15 cellular contexts compared by ENCODE assay signal in the genomic region with DNA sequence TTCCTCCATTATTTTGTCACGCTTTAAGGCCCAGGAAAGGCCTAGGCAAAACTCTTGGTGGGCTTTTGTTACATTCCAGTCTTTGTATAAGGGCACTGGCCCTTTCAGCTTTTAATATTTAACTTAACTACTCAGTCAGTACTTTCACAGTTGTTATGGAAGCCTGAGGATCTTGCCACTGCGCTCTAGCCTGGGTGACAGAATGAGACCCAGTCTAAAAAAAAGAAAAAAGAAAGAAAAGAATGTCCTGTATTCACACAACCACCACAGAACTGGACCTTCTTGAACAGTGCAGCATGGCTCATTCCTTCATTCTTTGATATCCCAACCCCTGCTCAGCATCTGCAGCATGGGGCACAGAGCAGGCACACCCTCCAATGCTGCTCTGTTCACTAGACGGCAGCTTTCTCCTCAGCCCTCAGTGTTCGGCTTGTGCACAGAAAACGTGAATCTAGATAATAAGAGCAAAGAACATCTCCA. TPM values are rescaled to one million over a fixed set of nuclear protein-coding genes. Genes with fewer than 3 reads are reported as not detected.
DNase-seq lines count a peak whose midpoint lies in the region; ATAC-seq, FAIRE-seq and TF ChIP-seq lines count a peak whose summit lies in the region.
"Had no signal": no experiment of that assay in that cellular context is flagged by ENCODE, and none has a peak within 500 bp of the region (broad histone marks: within the 10 kb centered on the region; RNA-seq: fewer than 3 reads in every experiment).

No MANE protein-coding gene starts in this region.

- no peak for TF ChIP-seq POLR2A in GM18505 (IDR thresholded peaks at IDR 0.05; ENCODE audit: borderline replicate concordance, extremely low read depth, insufficient read depth, insufficient read length)

- no peaks in the 10 kb centered on the region for H3K27me3 Mint-ChIP-seq in dendritic cell treated with granulocyte-macrophage colony-stimulating factor and Interleukin-4, amounts not matched to agents 40 ng/mL and 50 ng/mL, for 4 days
- peaks cover 27% of the 10 kb centered on the region for H3K27me3 Mint-ChIP-seq in activated CD8-positive, alpha-beta T cell treated with anti-CD3 and anti-CD28 coated beads, Interleukin-2, amount 10 ng/mL, durations not matched to agents 7 days and 5 days (ENCODE audit: low read depth)

- CTCF ChIA-PET in activated CD8-positive, alpha-beta T cell treated with anti-CD3 and anti-CD28 coated beads, Interleukin-2, amount 10 ng/mL, durations not matched to agents 7 days and 5 days (lab: Charles Lee), result interaction anchor here (0.8 kb wide), 1 partner anchor 14 kb away, joined by 3 read pairs; no protein-coding TSS in a partner anchor

- POLR2A ChIA-PET in activated CD8-positive, alpha-beta T cell treated with anti-CD3 and anti-CD28 coated beads, Interleukin-2, amount 10 ng/mL, durations not matched to agents 7 days and 5 days (lab: Charles Lee), result no interaction called here

- H3K4me3 ChIP-seq in pancreas, result no peak overlapping the region

- intact Hi-C loops in dendritic cell treated with granulocyte-macrophage colony-stimulating factor and Interleukin-4, amounts not matched to agents 40 ng/mL and 50 ng/mL, for 4 days (cut with micrococcal nuclease), result no loop called here
- intact Hi-C loops in pancreas (cut with DNase I), result no loop called here

- ATAC-seq in GM18517 (IDR thresholded peaks at IDR 0.05; ENCODE audit: unreplicated experiment) (peak; percentile 5), HG03159 (IDR thresholded peaks at IDR 0.05; ENCODE audit: unreplicated experiment) (peak; percentile 4), pancreas (peak in 2 of 4 donors; percentile 18 to 28), GM18505 (IDR thresholded peaks at IDR 0.05; ENCODE audit: unreplicated experiment) (no peak), HG03280 (IDR thresholded peaks at IDR 0.05; ENCODE audit: unreplicated experiment) (no peak)
- no peak for ATAC-seq in activated CD8-positive, alpha-beta T cell treated with anti-CD3 and anti-CD28 coated beads, Interleukin-2, amount 10 ng/mL, durations not matched to agents 7 days and 5 days
- ATAC-seq: PC-3 had no signal

- H3K36me3 Mint-ChIP-seq in dendritic cell treated with granulocyte-macrophage colony-stimulating factor and Interleukin-4, amounts not matched to agents 40 ng/mL and 50 ng/mL, for 4 days (ENCODE audit: low read depth), result no peaks in the 10 kb centered on the region
- no peaks in the 10 kb centered on the region for H3K36me3 Mint-ChIP-seq in activated CD8-positive, alpha-beta T cell treated with anti-CD3 and anti-CD28 coated beads, Interleukin-2, amount 10 ng/mL, durations not matched to agents 7 days and 5 days (ENCODE audit: low read depth)

- H3K36me3 ChIP-seq in pancreas, result no peaks in the 10 kb centered on the region

- 66% methylated on average over 5 of the region's 5 CpGs for WGBS in pancreas, 2 donors

- H3K9me3 ChIP-seq in pancreas, result no peaks in the 10 kb centered on the region

- peaks cover 79% of the 10 kb centered on the region for H3K4me1 Mint-ChIP-seq in dendritic cell treated with granulocyte-macrophage colony-stimulating factor and Interleukin-4, amounts not matched to agents 40 ng/mL and 50 ng/mL, for 4 days (ENCODE audit: low read depth)
- no peaks in the 10 kb centered on the region for H3K4me1 Mint-ChIP-seq in activated CD8-positive, alpha-beta T cell treated with anti-CD3 and anti-CD28 coated beads, Interleukin-2, amount 10 ng/mL, durations not matched to agents 7 days and 5 days (ENCODE audit: low read depth)

- no peak for DNase-seq in pancreas
- DNase-seq in activated CD8-positive, alpha-beta T cell treated with anti-CD3 and anti-CD28 coated beads, Interleukin-2, amount 10 ng/mL, durations not matched to agents 7 days and 5 days, result no peak
- no peak for DNase-seq in activated CD8-positive, alpha-beta memory T cell treated with anti-CD3 and anti-CD28 coated beads for 24 hours
- DNase-seq: activated CD4-positive, CD25-positive, alpha-beta regulatory T cell; activated naive CD4-positive, alpha-beta T cell treated with anti-CD3 and anti-CD28 coated beads for 36 hours; NCI-H1436 treated with DMSO at 0.1 percent for 48 hours; PC-3; retina; stimulated activated CD8-positive, alpha-beta memory T cell treated with anti-CD3 and anti-CD28 coated beads, Interleukin-4, amount 100 ng/mL, for 48 hours had no signal

- H3K4me3 Mint-ChIP-seq in dendritic cell treated with granulocyte-macrophage colony-stimulating factor and Interleukin-4, amounts not matched to agents 40 ng/mL and 50 ng/mL, for 4 days, result no peak overlapping the region
- H3K4me3 Mint-ChIP-seq in activated CD8-positive, alpha-beta T cell treated with anti-CD3 and anti-CD28 coated beads, Interleukin-2, amount 10 ng/mL, durations not matched to agents 7 days and 5 days, result no peak overlapping the region
- H3K4me3 Mint-ChIP-seq: activated naive CD4-positive, alpha-beta T cell treated with anti-CD3 and anti-CD28 coated beads for 36 hours had no signal

- H3K27ac ChIP-seq in pancreas, result peak overlapping the region; percentile 50 to 77 (median 62)

- peaks cover 0 to 13% (median 3%) of the 10 kb centered on the region in 3 donors for H3K4me1 ChIP-seq in pancreas

- TF ChIP-seq CTCF in pancreas (IDR thresholded peaks at IDR 0.05), result no peak

- H3K27me3 ChIP-seq in pancreas, result no peaks in the 10 kb centered on the region

- no peaks in the 10 kb centered on the region for H3K9me3 Mint-ChIP-seq in dendritic cell treated with granulocyte-macrophage colony-stimulating factor and Interleukin-4, amounts not matched to agents 40 ng/mL and 50 ng/mL, for 4 days
- no peaks in the 10 kb centered on the region for H3K9me3 Mint-ChIP-seq in activated CD8-positive, alpha-beta T cell treated with anti-CD3 and anti-CD28 coated beads, Interleukin-2, amount 10 ng/mL, durations not matched to agents 7 days and 5 days (ENCODE audit: insufficient read depth)
- H3K9me3 Mint-ChIP-seq: activated naive CD4-positive, alpha-beta T cell treated with anti-CD3 and anti-CD28 coated beads for 36 hours had no signal

- FAIRE-seq in pancreas (lab: Jason Lieb, UNC), result no peak
- FAIRE-seq: endothelial cell of umbilical vein had no signal

- peak overlapping the region; percentile 86 for H3K27ac Mint-ChIP-seq in dendritic cell treated with granulocyte-macrophage colony-stimulating factor and Interleukin-4, amounts not matched to agents 40 ng/mL and 50 ng/mL, for 4 days
- no peak overlapping the region for H3K27ac Mint-ChIP-seq in activated CD8-positive, alpha-beta T cell treated with anti-CD3 and anti-CD28 coated beads, Interleukin-2, amount 10 ng/mL, durations not matched to agents 7 days and 5 days
- H3K27ac Mint-ChIP-seq: activated naive CD4-positive, alpha-beta T cell treated with anti-CD3 and anti-CD28 coated beads for 36 hours had no signal

RNA-seq across cellular contexts. Expression of a gene that starts 59.6 kb away (rescaled TPM):
- 100 to 1,000 TPM in 3 of 6 donors, 10 to 100 TPM in 3; 72.3 to 184 (median 99.5) TPM for total RNA-seq in pancreas
- 100 to 1,000 TPM in 1 of 2 donors, 10 to 100 TPM in 1; 98.8 to 180 TPM for polyA plus RNA-seq in pancreas
- total RNA-seq in activated CD8-positive, alpha-beta T cell treated with anti-CD3 and anti-CD28 coated beads, Interleukin-2, amount 10 ng/mL, durations not matched to agents 7 days and 5 days, result not detected
- total RNA-seq: endothelial cell of umbilical vein had no signal

Comparison
In these comparisons a context has a peak if more than half of its experiments do, and no peak if none do; other contexts are left out.
1. ATAC-seq: peak in GM18517 (single experiment) and HG03159 (single experiment); none in GM18505 (single experiment), activated CD8-positive, alpha-beta T cell treated with anti-CD3 and anti-CD28 coated beads, Interleukin-2, amount 10 ng/mL, durations not matched to agents 7 days and 5 days (single experiment) and HG03280 (single experiment).
2. RNA of a gene that starts 59.6 kb away (total RNA-seq): 72.3 to 184 TPM in pancreas; not detected in activated CD8-positive, alpha-beta T cell treated with anti-CD3 and anti-CD28 coated beads, Interleukin-2, amount 10 ng/mL, durations not matched to agents 7 days and 5 days; every median in the first group is over 10 times any median in the second.